ENCODE assay signal across 8 cellular contexts in genomic region chr3:9396301-9396631, GRCh38. TPM values are rescaled to one million over a fixed set of nuclear protein-coding genes. Genes with fewer than 3 reads are reported as not detected.
DNase-seq lines count a peak whose midpoint lies in the region; ATAC-seq, FAIRE-seq and TF ChIP-seq lines count a peak whose summit lies in the region.

No MANE protein-coding gene starts in this region.

- H3K27ac ChIP-seq in DND-41 (ENCODE audit: low read length) (peak overlapping the region; percentile 95), OCI-LY1 (ENCODE audit: low read depth, low read length, poor library complexity, severe bottlenecking) (peak overlapping the region; percentile 87), cardiac muscle cell (peak overlapping the region; percentile 99)

- H3F3A ChIP-seq in OCI-LY1 (ENCODE audit: insufficient read depth, low read length), result no peaks in the 10 kb centered on the region

- ATAC-seq in DND-41 (ENCODE audit: insufficient read depth, low read depth) (peak; percentile 60), GM21381 (IDR thresholded peaks at IDR 0.05; ENCODE audit: unreplicated experiment) (peak; percentile 30)

- H4K20me1 ChIP-seq in DND-41 (ENCODE audit: insufficient read depth, low read length), result peaks cover 80% of the 10 kb centered on the region
- no peaks in the 10 kb centered on the region for H4K20me1 ChIP-seq in OCI-LY1 (ENCODE audit: insufficient read depth, low read length)

- peak overlapping the region; percentile 51 for H2AFZ ChIP-seq in DND-41 (ENCODE audit: low read depth, low read length)
- H2AFZ ChIP-seq in OCI-LY1 (ENCODE audit: low read length), result no peak overlapping the region

- H3K9me3 Mint-ChIP-seq in activated naive CD4-positive, alpha-beta T cell treated with anti-CD3 and anti-CD28 coated beads, Interleukin-2, amount 50 U/mL, for 24 hours, result no peaks in the 10 kb centered on the region

- H3K4me3 Mint-ChIP-seq in activated naive CD4-positive, alpha-beta T cell treated with anti-CD3 and anti-CD28 coated beads, Interleukin-2, amount 50 U/mL, for 24 hours, result peak overlapping the region; percentile 97

- peak overlapping the region; percentile 82 for H3K4me2 ChIP-seq in DND-41 (ENCODE audit: insufficient read depth, low read length)
- H3K4me2 ChIP-seq in OCI-LY1 (ENCODE audit: low read length), result peak overlapping the region; percentile 77

- TF ChIP-seq CTCF in DND-41 (IDR thresholded peaks at IDR 0.05; ENCODE audit: borderline replicate concordance, extremely low read depth, low read length, poor library complexity, severe bottlenecking) (no peak), OCI-LY1 (IDR thresholded peaks at IDR 0.05; ENCODE audit: low read length) (no peak), cardiac muscle cell (IDR thresholded peaks at IDR 0.05; ENCODE audit: low read depth, low read length) (no peak)

- no peaks in the 10 kb centered on the region for H3K27me3 Mint-ChIP-seq in activated naive CD4-positive, alpha-beta T cell treated with anti-CD3 and anti-CD28 coated beads, Interleukin-2, amount 50 U/mL, for 24 hours

- DNase-seq in DND-41 (peak; percentile 94), HS-5 (ENCODE audit: low read depth) (peak; percentile 83), cardiac muscle cell (ENCODE audit: low read depth in 1 of 2, low spot score in 1 of 2) (peak in 1 of 2 donors; percentile 93), pons (ENCODE audit: low spot score) (peak; percentile 61), frontal cortex (ENCODE audit: low spot score in 2 of 2) (no peak)

- H3K36me3 Mint-ChIP-seq in activated naive CD4-positive, alpha-beta T cell treated with anti-CD3 and anti-CD28 coated beads, Interleukin-2, amount 50 U/mL, for 24 hours, result peaks cover 15% of the 10 kb centered on the region

- H3K27ac Mint-ChIP-seq in activated naive CD4-positive, alpha-beta T cell treated with anti-CD3 and anti-CD28 coated beads, Interleukin-2, amount 50 U/mL, for 24 hours, result peak overlapping the region; percentile 97

- peak overlapping the region; percentile 94 for H3K9ac ChIP-seq in DND-41 (ENCODE audit: low read depth, low read length)
- H3K9ac ChIP-seq in OCI-LY1 (ENCODE audit: low read length), result peak overlapping the region; percentile 88

- H3K4me1 Mint-ChIP-seq in activated naive CD4-positive, alpha-beta T cell treated with anti-CD3 and anti-CD28 coated beads, Interleukin-2, amount 50 U/mL, for 24 hours, result peaks cover 72% of the 10 kb centered on the region

- peak overlapping the region; percentile 36 to 65 for H3K4me3 ChIP-seq in DND-41 (ENCODE audit: low read depth in 1 of 2, low read length in 2 of 2)
- H3K4me3 ChIP-seq in OCI-LY1 (ENCODE audit: low read depth, low read length, poor library complexity, severe bottlenecking), result peak overlapping the region; percentile 89
- H3K4me3 ChIP-seq in cardiac muscle cell, result peak overlapping the region; percentile 88

- H3K27me3 ChIP-seq in DND-41 (ENCODE audit: insufficient read depth, low read length, poor library complexity) (no peaks in the 10 kb centered on the region), OCI-LY1 (ENCODE audit: insufficient read depth, low read length) (no peaks in the 10 kb centered on the region), cardiac muscle cell (no peaks in the 10 kb centered on the region)

- H3K36me3 ChIP-seq in DND-41 (ENCODE audit: insufficient read depth, low read length) (peaks cover 52% of the 10 kb centered on the region), OCI-LY1 (ENCODE audit: insufficient read depth, low read length) (peaks cover 54% of the 10 kb centered on the region), cardiac muscle cell (peaks cover 16% of the 10 kb centered on the region)

- H3K4me1 ChIP-seq in DND-41 (ENCODE audit: insufficient read depth, low read length) (peaks cover 57% of the 10 kb centered on the region), OCI-LY1 (ENCODE audit: insufficient read depth, low read length, severe bottlenecking) (peaks cover 41% of the 10 kb centered on the region), cardiac muscle cell (ENCODE audit: low read depth) (peaks cover 30% of the 10 kb centered on the region)

- H3K79me2 ChIP-seq in DND-41 (ENCODE audit: insufficient read depth, low read length), result peaks cover 89% of the 10 kb centered on the region
- H3K79me2 ChIP-seq in OCI-LY1 (ENCODE audit: insufficient read depth, low read length), result peaks cover 87% of the 10 kb centered on the region

- no peaks in the 10 kb centered on the region for H3K9me3 ChIP-seq in DND-41 (ENCODE audit: insufficient read depth, low read length, severe bottlenecking)
- H3K9me3 ChIP-seq in OCI-LY1 (ENCODE audit: low read length), result no peaks in the 10 kb centered on the region
- H3K9me3 ChIP-seq in cardiac muscle cell (ENCODE audit: low read depth), result no peaks in the 10 kb centered on the region

- FAIRE-seq in frontal cortex (lab: Jason Lieb, UNC), result no peak

- no peaks in the 10 kb centered on the region for H3K9me2 ChIP-seq in OCI-LY1 (ENCODE audit: low read depth, low read length)

RNA-seq across cellular contexts. Expression of gene SETD5, which starts 1.1 kb away (rescaled TPM):
- total RNA-seq in cardiac muscle cell (107 and 275 TPM in 2 replicates), frontal cortex (28.5 TPM)
- polyA plus RNA-seq in cardiac muscle cell, result 176 and 306 TPM in 2 replicates

RNA-seq across cellular contexts. Expression of gene THUMPD3, which starts 33.4 kb away (rescaled TPM):
- total RNA-seq in cardiac muscle cell, result 24.5 and 43.5 TPM in 2 replicates
- polyA plus RNA-seq in cardiac muscle cell, result 33.6 and 37.7 TPM in 2 replicates
- total RNA-seq in frontal cortex, result 79.1 TPM

Comparison
In these comparisons a context has a peak if more than half of its experiments do, and no peak if none do; other contexts are left out.
1. DNase-seq: peak in DND-41 (single experiment), HS-5 (single experiment) and pons (single experiment); none in frontal cortex (0 of 2).
2. Peak in every context shown above with its lines, with median percentiles within 50 percentile points of each other: H3K27ac ChIP-seq and H3K4me3 ChIP-seq.